ENCODE assay signal across 18 cellular contexts in the genomic region with DNA sequence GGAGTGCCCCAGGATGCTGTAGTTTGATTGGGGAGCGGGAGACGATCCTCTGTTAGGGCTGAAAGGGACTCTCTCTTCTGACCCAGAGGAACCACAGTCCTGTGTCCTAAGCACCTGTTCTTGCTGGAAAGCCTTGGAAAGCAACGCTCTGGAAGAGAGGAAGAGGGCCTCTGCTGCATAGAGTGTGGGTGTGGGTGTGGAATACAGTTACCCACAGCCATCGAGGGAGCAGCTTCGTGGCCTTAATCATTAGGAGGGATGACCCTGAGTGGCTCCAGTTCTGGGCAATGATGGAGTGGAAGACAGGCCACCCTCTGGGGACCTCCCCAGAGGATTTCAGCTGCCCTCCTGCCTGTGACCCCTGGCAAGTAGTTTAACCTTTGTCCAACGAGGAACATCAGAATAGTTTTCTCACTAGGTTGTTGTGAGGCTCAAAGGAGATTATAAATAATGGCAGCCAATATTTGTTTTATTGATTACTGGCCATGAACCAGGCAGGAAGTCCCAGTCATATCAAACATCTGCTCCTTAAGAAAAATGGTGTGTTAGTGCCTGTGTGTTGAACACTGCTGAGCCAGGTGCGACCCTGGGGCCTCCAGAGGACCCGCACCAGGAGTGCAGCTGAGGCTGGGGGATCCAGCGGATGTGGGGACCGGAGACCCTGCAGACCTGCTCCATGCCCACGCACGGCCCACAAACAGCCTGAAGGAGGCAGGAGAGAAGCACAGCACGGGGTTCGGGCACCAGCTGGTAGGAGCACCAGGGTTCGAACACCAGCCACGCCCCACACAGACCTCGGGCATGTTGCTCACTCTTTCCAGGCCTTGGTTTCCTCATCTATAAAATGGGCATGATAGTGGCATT.
"Had no signal": no experiment of that assay in that cellular context is flagged by ENCODE, and none has a peak within 500 bp of the region (broad histone marks: within the 10 kb centered on the region; RNA-seq: fewer than 3 reads in every experiment).

No MANE protein-coding gene starts in this region.

- H3K27ac Mint-ChIP-seq: activated CD4-positive, alpha-beta T cell treated with anti-CD3 and anti-CD28 coated beads, Interleukin-2, amount 10 ng/mL, durations not matched to agents 24 days and 14 days; activated CD8-positive, alpha-beta T cell treated with anti-CD3 and anti-CD28 coated beads for 36 hours; activated naive CD4-positive, alpha-beta T cell treated with anti-CD3 and anti-CD28 coated beads, Interleukin-2, amount 10 ng/mL, durations not matched to agents 7 days and 5 days; nephron progenitor cell; stimulated activated naive B cell treated with anti-CD40 and anti-IgM and Interleukin-4, amounts not matched to agents 10 μg/mL and 1 μg/mL and 100 μg/mL, for 72 hours had no signal

- H3K4me1 ChIP-seq: colonic mucosa, spleen, upper lobe of left lung had no signal

- H3K4me1 Mint-ChIP-seq: central memory CD8-positive, alpha-beta T cell; stimulated activated naive B cell treated with anti-CD40 and anti-IgM and Interleukin-4, amounts not matched to agents 10 μg/mL and 1 μg/mL and 100 μg/mL, for 72 hours had no signal

- H3K9me3 Mint-ChIP-seq: activated CD4-positive, alpha-beta T cell treated with anti-CD3 and anti-CD28 coated beads, Interleukin-2, amount 10 ng/mL, durations not matched to agents 24 days and 14 days; activated CD8-positive, alpha-beta T cell treated with anti-CD3 and anti-CD28 coated beads for 36 hours; activated naive CD4-positive, alpha-beta T cell treated with anti-CD3 and anti-CD28 coated beads, Interleukin-2, amount 10 ng/mL, durations not matched to agents 7 days and 5 days; activated T-cell treated with anti-CD3 and anti-CD28 coated beads, Interleukin-2, amount 50 U/mL, for 4 hours; central memory CD8-positive, alpha-beta T cell; nephron progenitor cell; stimulated activated naive B cell treated with anti-CD40 and anti-IgM and Interleukin-4, amounts not matched to agents 10 μg/mL and 1 μg/mL and 100 μg/mL, for 72 hours had no signal

- H3K27ac ChIP-seq: colonic mucosa, spleen, thoracic aorta, upper lobe of left lung had no signal

- ATAC-seq: activated CD8-positive, alpha-beta T cell treated with anti-CD3 and anti-CD28 coated beads for 36 hours; activated T-cell treated with anti-CD3 and anti-CD28 coated beads, Interleukin-2, amount 50 U/mL, for 4 hours; stimulated activated naive B cell treated with anti-CD40 and anti-IgM and Interleukin-4, amounts not matched to agents 10 μg/mL and 1 μg/mL and 100 μg/mL, for 72 hours had no signal

- H3K36me3 ChIP-seq: colonic mucosa, spleen, thoracic aorta, upper lobe of left lung had no signal

- H3K4me3 ChIP-seq: colonic mucosa, lung, spleen, thoracic aorta, upper lobe of left lung had no signal

- H3K9me3 ChIP-seq: colonic mucosa, spleen, thoracic aorta, upper lobe of left lung had no signal

- H3K36me3 Mint-ChIP-seq: activated naive CD4-positive, alpha-beta T cell treated with anti-CD3 and anti-CD28 coated beads, Interleukin-2, amount 10 ng/mL, durations not matched to agents 7 days and 5 days; stimulated activated naive B cell treated with anti-CD40 and anti-IgM and Interleukin-4, amounts not matched to agents 10 μg/mL and 1 μg/mL and 100 μg/mL, for 72 hours had no signal

- H3K4me3 Mint-ChIP-seq: activated CD4-positive, alpha-beta T cell treated with anti-CD3 and anti-CD28 coated beads, Interleukin-2, amount 10 ng/mL, durations not matched to agents 24 days and 14 days; activated CD8-positive, alpha-beta T cell treated with anti-CD3 and anti-CD28 coated beads for 36 hours; activated naive CD4-positive, alpha-beta T cell treated with anti-CD3 and anti-CD28 coated beads, Interleukin-2, amount 10 ng/mL, durations not matched to agents 7 days and 5 days; activated T-cell treated with anti-CD3 and anti-CD28 coated beads, Interleukin-2, amount 50 U/mL, for 4 hours; central memory CD8-positive, alpha-beta T cell; nephron progenitor cell; stimulated activated naive B cell treated with anti-CD40 and anti-IgM and Interleukin-4, amounts not matched to agents 10 μg/mL and 1 μg/mL and 100 μg/mL, for 72 hours had no signal

- DNase-seq: activated CD4-positive, alpha-beta T cell treated with anti-CD3 and anti-CD28 coated beads, Interleukin-2, amount 10 ng/mL, durations not matched to agents 24 days and 14 days; activated CD8-positive, alpha-beta T cell treated with anti-CD3 and anti-CD28 coated beads for 36 hours; activated naive CD4-positive, alpha-beta T cell treated with anti-CD3 and anti-CD28 coated beads, Interleukin-2, amount 10 ng/mL, durations not matched to agents 7 days and 5 days; activated T-cell treated with anti-CD3 and anti-CD28 coated beads, Interleukin-2, amount 50 U/mL, for 4 hours; aorta; colonic mucosa; erythroblast; hypothalamus; nephron progenitor cell; spleen; stimulated activated CD4-positive, alpha-beta T cell treated with anti-CD3 and anti-CD28 coated beads, Interleukin-4, amount 100 ng/mL, for 4 hours; stimulated activated naive B cell treated with anti-CD40 and anti-IgM and Interleukin-4, amounts not matched to agents 10 μg/mL and 1 μg/mL and 100 μg/mL, for 72 hours had no signal

- H3K27me3 ChIP-seq: colonic mucosa, upper lobe of left lung had no signal

- FAIRE-seq: frontal cortex, keratinocyte had no signal
